9 cellular contexts compared by ENCODE assay signal in the genomic region with DNA sequence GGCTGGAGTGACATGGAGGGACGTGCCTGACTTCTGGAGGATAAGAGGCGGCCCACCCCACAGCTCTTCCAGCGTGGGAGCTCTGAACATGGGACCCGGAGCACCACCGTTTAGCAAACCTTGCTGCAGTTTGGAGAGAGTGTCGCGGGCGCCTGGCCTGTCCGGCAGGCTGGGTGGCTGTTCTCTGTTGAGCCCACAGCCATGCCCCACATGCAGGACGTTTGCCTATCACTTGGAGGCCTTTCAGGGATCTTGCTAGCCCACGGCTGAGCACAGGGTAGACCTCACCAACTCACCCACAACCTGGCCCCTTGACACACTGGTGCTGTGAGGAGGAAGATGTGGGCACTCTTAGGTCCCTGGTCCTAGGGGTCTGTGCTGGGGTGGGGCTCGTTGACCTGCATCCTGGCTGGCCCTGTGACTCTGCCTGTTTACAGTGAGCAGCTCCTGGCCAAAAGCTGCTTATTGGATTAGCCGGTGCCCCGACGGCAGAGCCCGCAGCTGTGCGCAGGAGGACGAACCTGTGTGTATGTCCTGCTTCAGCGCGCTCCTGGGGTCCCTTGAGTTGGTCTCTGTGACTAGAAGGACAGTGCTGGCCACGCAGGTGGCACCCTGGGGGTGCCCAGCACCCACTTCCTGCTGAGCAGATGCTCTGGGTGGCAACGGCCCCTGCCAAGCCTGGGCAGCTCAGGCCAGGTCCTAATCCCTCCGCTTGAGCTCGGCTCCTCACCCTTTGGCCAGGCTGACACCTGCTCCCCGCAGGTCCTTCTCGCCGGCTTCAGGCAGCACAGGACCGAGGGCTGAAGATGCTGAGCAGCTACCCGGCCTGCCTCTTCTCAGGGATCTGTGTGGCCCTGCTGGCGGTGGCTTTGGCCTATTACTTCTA.
DNase-seq lines count a peak whose midpoint lies in the region; ATAC-seq, FAIRE-seq and TF ChIP-seq lines count a peak whose summit lies in the region.
"Had no signal": no experiment of that assay in that cellular context is flagged by ENCODE, and none has a peak within 500 bp of the region (broad histone marks: within the 10 kb centered on the region; RNA-seq: fewer than 3 reads in every experiment).

No MANE protein-coding gene starts in this region.

- H3K9ac ChIP-seq in neural progenitor cell, result no peak overlapping the region
- H3K9ac ChIP-seq: GM23248 had no signal

- no peaks in the 10 kb centered on the region for H3K27me3 Mint-ChIP-seq in activated naive CD8-positive, alpha-beta T cell treated with anti-CD3 and anti-CD28 coated beads, Interleukin-2, amount 50 U/mL, for 24 hours
- H3K27me3 Mint-ChIP-seq in neural progenitor cell (ENCODE audit: insufficient read depth, low read depth), result no peaks in the 10 kb centered on the region

- no peak overlapping the region for H3K27ac Mint-ChIP-seq in activated naive CD8-positive, alpha-beta T cell treated with anti-CD3 and anti-CD28 coated beads, Interleukin-2, amount 50 U/mL, for 24 hours
- H3K27ac Mint-ChIP-seq in neural progenitor cell, result no peak overlapping the region

- peak; percentile 6 for ATAC-seq in HG03378 (IDR thresholded peaks at IDR 0.05; ENCODE audit: unreplicated experiment)
- no peak for ATAC-seq in activated naive CD8-positive, alpha-beta T cell treated with anti-CD3 and anti-CD28 coated beads, Interleukin-2, amount 50 U/mL, for 24 hours
- no peak for ATAC-seq in HG03342 (IDR thresholded peaks at IDR 0.05; ENCODE audit: unreplicated experiment)

- no peak overlapping the region for H3K4me3 ChIP-seq in neural progenitor cell
- H3K4me3 ChIP-seq in ascending aorta, result no peak overlapping the region
- H3K4me3 ChIP-seq: GM23248, thyroid gland had no signal

- H4K20me1 ChIP-seq in neural progenitor cell (ENCODE audit: low read depth), result no peaks in the 10 kb centered on the region

- H3K79me2 ChIP-seq in neural progenitor cell (ENCODE audit: low read depth), result no peaks in the 10 kb centered on the region

- FAIRE-seq in D721Med (lab: Jason Lieb, UNC), result no peak

- H3K4me3 Mint-ChIP-seq in activated naive CD8-positive, alpha-beta T cell treated with anti-CD3 and anti-CD28 coated beads, Interleukin-2, amount 50 U/mL, for 24 hours, result peak overlapping the region; percentile 81
- no peak overlapping the region for H3K4me3 Mint-ChIP-seq in neural progenitor cell

- H3F3A ChIP-seq in neural progenitor cell (ENCODE audit: low read depth), result peaks cover 5% of the 10 kb centered on the region

- H3K27me3 ChIP-seq in neural progenitor cell (no peaks in the 10 kb centered on the region), ascending aorta (no peaks in the 10 kb centered on the region)
- H3K27me3 ChIP-seq: thyroid gland had no signal

- peak overlapping the region; percentile 55 for H3K4me2 ChIP-seq in neural progenitor cell

- no peaks in the 10 kb centered on the region for H3K9me3 ChIP-seq in neural progenitor cell (ENCODE audit: low read depth)
- H3K9me3 ChIP-seq in ascending aorta, result no peaks in the 10 kb centered on the region
- H3K9me3 ChIP-seq: thyroid gland had no signal

- intact Hi-C loops in ascending aorta (cut with DNase I), result no loop called here

- peaks cover 22% of the 10 kb centered on the region for H3K4me1 Mint-ChIP-seq in activated naive CD8-positive, alpha-beta T cell treated with anti-CD3 and anti-CD28 coated beads, Interleukin-2, amount 50 U/mL, for 24 hours
- peaks cover 38% of the 10 kb centered on the region for H3K4me1 Mint-ChIP-seq in neural progenitor cell

- no peaks in the 10 kb centered on the region for H3K36me3 Mint-ChIP-seq in activated naive CD8-positive, alpha-beta T cell treated with anti-CD3 and anti-CD28 coated beads, Interleukin-2, amount 50 U/mL, for 24 hours (ENCODE audit: low read depth)
- no peaks in the 10 kb centered on the region for H3K36me3 Mint-ChIP-seq in neural progenitor cell

- H3K4me1 ChIP-seq in neural progenitor cell (peaks cover 12% of the 10 kb centered on the region), ascending aorta (peaks cover 3 to 4% of the 10 kb centered on the region in 2 donors)

- H3K27ac ChIP-seq in neural progenitor cell (no peak overlapping the region), ascending aorta (no peak overlapping the region)
- H3K27ac ChIP-seq: GM23248, thyroid gland had no signal

- TF ChIP-seq CTCF in D721Med (IDR thresholded peaks at IDR 0.05; ENCODE audit: insufficient read depth, missing control alignments) (no peak), neural progenitor cell (IDR thresholded peaks at IDR 0.05) (no peak), ascending aorta (IDR thresholded peaks at IDR 0.05) (no peak)

- peak overlapping the region; percentile 38 for H2AFZ ChIP-seq in neural progenitor cell (replicated peaks)
- H2AFZ ChIP-seq: GM23248 had no signal

- peak; percentile 63 for DNase-seq in D721Med (ENCODE audit: insufficient read length, low spot score)
- DNase-seq in activated naive CD8-positive, alpha-beta T cell treated with anti-CD3 and anti-CD28 coated beads, Interleukin-2, amount 50 U/mL, for 24 hours, result no peak
- DNase-seq in neural progenitor cell (ENCODE audit: low spot score), result no peak
- DNase-seq in ascending aorta (ENCODE audit: low spot score in 2 of 2), result no peak
- no peak for DNase-seq in SHP77 (lab: John Stamatoyannopoulos, UW)

- H3K36me3 ChIP-seq in neural progenitor cell, result no peaks in the 10 kb centered on the region
- no peaks in the 10 kb centered on the region for H3K36me3 ChIP-seq in ascending aorta
- H3K36me3 ChIP-seq: thyroid gland had no signal

- no peaks in the 10 kb centered on the region for H3K9me3 Mint-ChIP-seq in activated naive CD8-positive, alpha-beta T cell treated with anti-CD3 and anti-CD28 coated beads, Interleukin-2, amount 50 U/mL, for 24 hours
- H3K9me3 Mint-ChIP-seq in neural progenitor cell, result no peaks in the 10 kb centered on the region
